In genomic region chr6:21199246-21199645, GRCh38 we compare ENCODE assay signal across 19 cellular contexts.
DNase-seq lines count a peak whose midpoint lies in the region; ATAC-seq and TF ChIP-seq lines count a peak whose summit lies in the region.
"Had no signal": no experiment of that assay in that cellular context is flagged by ENCODE, and none has a peak within 500 bp of the region (broad histone marks: within the 10 kb centered on the region; RNA-seq: fewer than 3 reads in every experiment).

No MANE protein-coding gene starts in this region.

- no TSS peak for BruUV-seq in mammary epithelial cell (replicated peaks; lab: Mats Ljungman, UMichigan)

- intact Hi-C loops in mammary epithelial cell (cut with micrococcal nuclease): no loop called here

- H3K27ac Mint-ChIP-seq in endothelial cell (ENCODE audit: unreplicated experiment) (peak overlapping the region; percentile 82), type B pancreatic cell (no peak overlapping the region)
- H3K27ac Mint-ChIP-seq: activated CD4-positive, alpha-beta T cell treated with anti-CD3 and anti-CD28 coated beads for 36 hours had no signal

- H3K4me1 Mint-ChIP-seq in endothelial cell (ENCODE audit: unreplicated experiment) (peaks cover 59% of the 10 kb centered on the region), type B pancreatic cell (ENCODE audit: unreplicated experiment) (peaks cover 45% of the 10 kb centered on the region)
- H3K4me1 Mint-ChIP-seq: activated CD4-positive, alpha-beta T cell treated with anti-CD3 and anti-CD28 coated beads for 36 hours had no signal

- TF ChIP-seq CTCF in SK-N-SH (IDR thresholded peaks at IDR 0.05): no peak
- TF ChIP-seq CTCF in endothelial cell (IDR thresholded peaks at IDR 0.05; ENCODE audit: unreplicated experiment): no peak
- TF ChIP-seq CTCF in type B pancreatic cell (conservative IDR thresholded peaks at IDR 0.05): no peak
- TF ChIP-seq CTCF in mammary epithelial cell (conservative IDR thresholded peaks at IDR 0.05 in 1 of 2, IDR thresholded peaks at IDR 0.05 in 1 of 2; ENCODE audit: extremely low read depth in 1 of 2, insufficient read depth in 1 of 2, low read depth in 1 of 2, low read length in 2 of 2): no peak

- H4K20me1 ChIP-seq in SK-N-SH (ENCODE audit: insufficient read depth) (no peaks in the 10 kb centered on the region), mammary epithelial cell (ENCODE audit: insufficient read depth, low read length) (no peaks in the 10 kb centered on the region)

- peak overlapping the region in 1 of 2 experiments; percentile 99; a peak in 2 of 4 replicates for H3K27ac ChIP-seq in SK-N-SH (ENCODE audit: low read depth in 2 of 2, low read length in 1 of 2)
- H3K27ac ChIP-seq in mammary epithelial cell (ENCODE audit: insufficient read depth, low read depth, low read length): no peak overlapping the region
- H3K27ac ChIP-seq: sigmoid colon had no signal

- no peak overlapping the region for H3K4me2 ChIP-seq in SK-N-SH
- no peak overlapping the region for H3K4me2 ChIP-seq in mammary epithelial cell (ENCODE audit: insufficient read depth, low read depth, low read length)

- no peak overlapping the region for H2AFZ ChIP-seq in SK-N-SH (ENCODE audit: low read depth)
- no peak overlapping the region for H2AFZ ChIP-seq in mammary epithelial cell (ENCODE audit: low read depth, low read length)

- no peak for TF ChIP-seq RAD21 in SK-N-SH (IDR thresholded peaks at IDR 0.05; ENCODE audit: low read length)

- H3K36me3 Mint-ChIP-seq in endothelial cell (ENCODE audit: low read depth, unreplicated experiment) (no peaks in the 10 kb centered on the region), type B pancreatic cell (peaks cover 2% of the 10 kb centered on the region)

- dilution Hi-C loops in mammary epithelial cell (cut with HindIII; ENCODE audit: low sequenced_read_pairs): no loop called here

- peaks cover 15 to 39% of the 10 kb centered on the region in 2 experiments; a peak in 3 of 4 replicates for H3K4me1 ChIP-seq in SK-N-SH (ENCODE audit: control insufficient read depth in 1 of 2, insufficient read depth in 2 of 2, low read depth in 1 of 2, low read length in 1 of 2)
- H3K4me1 ChIP-seq in mammary epithelial cell (ENCODE audit: insufficient read depth, low read length): peaks cover 6% of the 10 kb centered on the region

- no peak overlapping the region for H3K9ac ChIP-seq in SK-N-SH
- H3K9ac ChIP-seq in mammary epithelial cell (ENCODE audit: insufficient read depth, low read length): no peak overlapping the region

- in situ Hi-C loops in mammary epithelial cell (cut with MboI; ENCODE audit: low sequenced_read_pairs in 2 of 2): no loop called here

- no peaks in the 10 kb centered on the region for H3K79me2 ChIP-seq in SK-N-SH (ENCODE audit: insufficient read depth)
- H3K79me2 ChIP-seq in mammary epithelial cell (ENCODE audit: insufficient read depth, low read length): no peaks in the 10 kb centered on the region

- H3K9me3 ChIP-seq in SK-N-SH (no peaks in the 10 kb centered on the region), mammary epithelial cell (replicated peaks; ENCODE audit: insufficient read depth, low read length) (no peaks in the 10 kb centered on the region)
- H3K9me3 ChIP-seq: sigmoid colon had no signal

- H3K27me3 Mint-ChIP-seq in endothelial cell (ENCODE audit: unreplicated experiment) (no peaks in the 10 kb centered on the region), type B pancreatic cell (no peaks in the 10 kb centered on the region)
- H3K27me3 Mint-ChIP-seq: activated CD4-positive, alpha-beta T cell treated with anti-CD3 and anti-CD28 coated beads for 36 hours had no signal

- no peak; a peak in 1 of 4 replicates for TF ChIP-seq EP300 in SK-N-SH (IDR thresholded peaks at IDR 0.05; ENCODE audit: borderline replicate concordance in 1 of 2, low read depth in 1 of 2, low read length in 1 of 2)

- no peak for ATAC-seq in SK-N-SH treated with all-trans-retinoic acid at 6 μM for 48 hours
- ATAC-seq in HG02798 (IDR thresholded peaks at IDR 0.05; ENCODE audit: poor library complexity, unreplicated experiment): no peak
- ATAC-seq: activated CD4-positive, alpha-beta T cell treated with anti-CD3 and anti-CD28 coated beads for 36 hours had no signal

- H3K27me3 ChIP-seq in SK-N-SH (ENCODE audit: insufficient read depth): no peaks in the 10 kb centered on the region
- no peaks in the 10 kb centered on the region for H3K27me3 ChIP-seq in mammary epithelial cell (ENCODE audit: insufficient read depth, low read length)
- H3K27me3 ChIP-seq: sigmoid colon had no signal

- H3K4me3 ChIP-seq in SK-N-SH (ENCODE audit: low read depth in 2 of 2, low read length in 1 of 2): no peak overlapping the region
- H3K4me3 ChIP-seq in mammary epithelial cell (replicated peaks in 1 of 3; ENCODE audit: insufficient read depth in 1 of 3, low read depth in 2 of 3, low read length in 3 of 3): no peak overlapping the region
- H3K4me3 ChIP-seq: sigmoid colon had no signal

- no peaks in the 10 kb centered on the region for H3K9me2 ChIP-seq in SK-N-SH

- CTCF ChIA-PET in SK-N-SH (lab: Yijun Ruan, JAX): interaction anchor here (0.6 to 1.3 kb wide), 3 partner anchors 390 to 802 kb away, joined by 3 to 5 read pairs (median 3); no protein-coding TSS in a partner anchor
- CTCF ChIA-PET in mammary epithelial cell (lab: Charles Lee; ENCODE audit: low non-redundant PET): no interaction called here

- no peaks in the 10 kb centered on the region for H3K36me3 ChIP-seq in SK-N-SH (replicated peaks in 1 of 2; ENCODE audit: control insufficient read depth in 1 of 2, insufficient read depth in 2 of 2, low read length in 1 of 2)
- no peaks in the 10 kb centered on the region for H3K36me3 ChIP-seq in mammary epithelial cell (ENCODE audit: insufficient read depth, low read length)
- H3K36me3 ChIP-seq: sigmoid colon had no signal

- POLR2A ChIA-PET in SK-N-SH (lab: Yijun Ruan, JAX): interaction anchor here (1.4 to 4.1 kb wide), 3 partner anchors 41 to 389 kb away, joined by 6 to 41 read pairs (median 20); no protein-coding TSS in a partner anchor

- 89% methylated on average over 6 of the region's 6 CpGs for WGBS in SK-N-SH (ENCODE audit: low lambda C conversion rate)
- WGBS in mammary epithelial cell (ENCODE audit: low coverage, missing lambda C conversion rate): 97% methylated on average over 6 of the region's 6 CpGs

- peak; percentile 37 for DNase-seq in SK-N-SH
- peak; percentile 33 for DNase-seq in NCI-H2227 treated with DMSO at 0.1 percent for 48 hours (lab: John Stamatoyannopoulos, UW)
- no peak for DNase-seq in endothelial cell (ENCODE audit: low spot score)
- no peak for DNase-seq in type B pancreatic cell (ENCODE audit: extremely low spot score, unreplicated experiment)
- no peak for DNase-seq in mammary epithelial cell
- DNase-seq in NAMALWA (ENCODE audit: low spot score): no peak
- DNase-seq: activated CD4-positive, alpha-beta T cell treated with anti-CD3 and anti-CD28 coated beads for 36 hours; activated effector memory CD4-positive, alpha-beta T cell treated with anti-CD3 and anti-CD28 coated beads, Interleukin-2, amount 50 U/mL, for 16 hours; cerebellar nuclear complex; GF-D8; hippocampal formation; kidney glomerular epithelial cell; MM.1S; NCI-H510A; OCI-M1; sigmoid colon; stimulated activated CD4-positive, alpha-beta T cell treated with anti-CD3 and anti-CD28 coated beads, Interleukin-1b, Interleukin-23, amount 100 ng/mL, for 48 hours had no signal

- H3K9me3 Mint-ChIP-seq in endothelial cell (ENCODE audit: unreplicated experiment) (no peaks in the 10 kb centered on the region), type B pancreatic cell (peaks cover 1% of the 10 kb centered on the region)

- H3K4me3 Mint-ChIP-seq in endothelial cell (ENCODE audit: unreplicated experiment): peak overlapping the region; percentile 58
- peak overlapping the region; percentile 27 for H3K4me3 Mint-ChIP-seq in type B pancreatic cell
- H3K4me3 Mint-ChIP-seq: activated CD4-positive, alpha-beta T cell treated with anti-CD3 and anti-CD28 coated beads for 36 hours had no signal

- H3F3A ChIP-seq in SK-N-SH (replicated peaks; ENCODE audit: insufficient read depth): no peaks in the 10 kb centered on the region

TF ChIP-seq in SK-N-SH, 30 proteins besides CTCF, POLR2A, EP300 and RAD21:
- TF ChIP-seq MXI1 (IDR thresholded peaks at IDR 0.05; ENCODE audit: low read depth, low read length): no peak
TF ChIP-seq in SK-N-SH: peak in this region for 0.

TF ChIP-seq in SK-N-SH treated with all-trans-retinoic acid at 6 μM for 48 hours, 23 proteins besides CTCF, POLR2A, EP300 and RAD21 (continues in another document):
- TF ChIP-seq TSHZ2 (CRISPR knock-in tag; IDR thresholded peaks at IDR 0.05) (no peak), PPARA (CRISPR knock-in tag; IDR thresholded peaks at IDR 0.05; ENCODE audit: borderline replicate concordance) (no peak), ESRRG (CRISPR knock-in tag; IDR thresholded peaks at IDR 0.05) (no peak), RARB (CRISPR knock-in tag; IDR thresholded peaks at IDR 0.05) (no peak), OSR1 (CRISPR knock-in tag; IDR thresholded peaks at IDR 0.05) (no peak), ZNF565 (CRISPR knock-in tag; conservative IDR thresholded peaks at IDR 0.05; ENCODE audit: low read depth) (no peak), BACH2 (CRISPR knock-in tag; IDR thresholded peaks at IDR 0.05; ENCODE audit: borderline replicate concordance) (no peak), TCF4 (CRISPR knock-in tag; IDR thresholded peaks at IDR 0.05; ENCODE audit: borderline replicate concordance) (no peak), ZNF70 (CRISPR knock-in tag; IDR thresholded peaks at IDR 0.05) (no peak), ZFP3 (CRISPR knock-in tag; IDR thresholded peaks at IDR 0.05) (no peak), GLIS3 (CRISPR knock-in tag; IDR thresholded peaks at IDR 0.05) (no peak)

Comparison
In these comparisons a context has a peak if more than half of its experiments do, and no peak if none do; other contexts are left out.
1. DNase-seq: peak in SK-N-SH (single experiment) and NCI-H2227 treated with DMSO at 0.1 percent for 48 hours (single experiment); none in endothelial cell (single experiment), type B pancreatic cell (single experiment), mammary epithelial cell (single experiment) and NAMALWA (single experiment).